ENCODE assay signal across 28 cellular contexts in genomic region chr16:5622234-5622884, GRCh38.
"Had no signal": no experiment of that assay in that cellular context is flagged by ENCODE, and none has a peak within 500 bp of the region (broad histone marks: within the 10 kb centered on the region; RNA-seq: fewer than 3 reads in every experiment).

No MANE protein-coding gene starts in this region.

- H3K4me2 ChIP-seq: neural progenitor cell had no signal

- H3K36me3 ChIP-seq: neural progenitor cell, ovary, right lobe of liver, stomach, thoracic aorta, thyroid gland, tibial nerve, upper lobe of left lung, uterus had no signal

- H3K4me3 ChIP-seq: neural progenitor cell, ovary, psoas muscle, right lobe of liver, skin epidermis, stomach, thoracic aorta, thyroid gland, tibial nerve, upper lobe of left lung, uterus had no signal

- H3K9me3 ChIP-seq: ovary, psoas muscle, right lobe of liver, thoracic aorta, thyroid gland, uterus had no signal

- H2AFZ ChIP-seq: neural progenitor cell, parathyroid adenoma had no signal

- DNase-seq: naive thymus-derived CD4-positive, alpha-beta T cell; natural killer cell; occipital lobe; ovary; posterior cingulate gyrus; psoas muscle; right cardiac atrium; right lobe of liver; stimulated activated CD4-positive, alpha-beta T cell treated with anti-CD3 and anti-CD28 coated beads, Interleukin-15, amount 100 ng/mL, for 24 hours; stimulated activated CD4-positive, alpha-beta T cell treated with anti-CD3 and anti-CD28 coated beads, Interleukin-2, amount 100 ng/mL, for 24 hours; stimulated activated CD4-positive, alpha-beta T cell treated with anti-CD3 and anti-CD28 coated beads, Interleukin-2, amount 100 ng/mL, for 48 hours; stimulated activated CD4-positive, alpha-beta T cell treated with anti-CD3 and anti-CD28 coated beads, Interleukin-4, amount 100 ng/mL, for 24 hours; stimulated activated naive B cell treated with anti-CD40 and anti-IgM and Interleukin-4, amounts not matched to agents 10 μg/mL and 1 μg/mL and 100 μg/mL, for 72 hours; stimulated activated naive CD4-positive, alpha-beta T cell treated with Interleukin-2 at 50 U/mL for 16 hours; thyroid gland; trophoblast cell; upper lobe of left lung; uterus had no signal

- H3K4me1 Mint-ChIP-seq: natural killer cell; nephron; neural progenitor cell; stimulated activated effector memory CD8-positive, alpha-beta T cell treated with anti-CD3 and anti-CD28 coated beads, Interleukin-12 subunit alpha, Interleukin-12 subunit beta, amount 100 ng/mL, for 72 hours; stimulated activated naive B cell treated with anti-CD40 and anti-IgM and Interleukin-4, amounts not matched to agents 10 μg/mL and 1 μg/mL and 100 μg/mL, for 72 hours had no signal

- H3K4me1 ChIP-seq: neural progenitor cell, parathyroid adenoma, psoas muscle, right lobe of liver, thyroid gland, tibial nerve, upper lobe of left lung, uterus had no signal

- H3K79me2 ChIP-seq: parathyroid adenoma had no signal

- ATAC-seq: naive thymus-derived CD4-positive, alpha-beta T cell; natural killer cell; psoas muscle; stimulated activated effector memory CD8-positive, alpha-beta T cell treated with anti-CD3 and anti-CD28 coated beads, Interleukin-12 subunit alpha, Interleukin-12 subunit beta, amount 100 ng/mL, for 72 hours; stimulated activated naive B cell treated with anti-CD40 and anti-IgM and Interleukin-4, amounts not matched to agents 10 μg/mL and 1 μg/mL and 100 μg/mL, for 72 hours had no signal

- H3K27me3 ChIP-seq: neural progenitor cell, ovary, right lobe of liver, thyroid gland, tibial nerve, upper lobe of left lung, uterus had no signal

- H3K27ac ChIP-seq: neural progenitor cell, ovary, parathyroid adenoma, psoas muscle, right lobe of liver, skin epidermis, thoracic aorta, thyroid gland, tibial nerve, upper lobe of left lung, uterus had no signal

- H3K36me3 Mint-ChIP-seq: naive thymus-derived CD4-positive, alpha-beta T cell; natural killer cell; stimulated activated effector memory CD8-positive, alpha-beta T cell treated with anti-CD3 and anti-CD28 coated beads, Interleukin-12 subunit alpha, Interleukin-12 subunit beta, amount 100 ng/mL, for 72 hours; stimulated activated naive B cell treated with anti-CD40 and anti-IgM and Interleukin-4, amounts not matched to agents 10 μg/mL and 1 μg/mL and 100 μg/mL, for 72 hours had no signal

- H3K4me3 Mint-ChIP-seq: naive thymus-derived CD4-positive, alpha-beta T cell; natural killer cell; nephron; neural progenitor cell; stimulated activated effector memory CD8-positive, alpha-beta T cell treated with anti-CD3 and anti-CD28 coated beads, Interleukin-12 subunit alpha, Interleukin-12 subunit beta, amount 100 ng/mL, for 72 hours; stimulated activated naive B cell treated with anti-CD40 and anti-IgM and Interleukin-4, amounts not matched to agents 10 μg/mL and 1 μg/mL and 100 μg/mL, for 72 hours; stimulated activated naive CD8-positive, alpha-beta T cell treated with anti-CD3 and anti-CD28 coated beads, Interleukin-15, Interleukin-2, amounts not matched to agents 100 ng/mL and 50 ng/mL, for 24 hours had no signal

- H3K27ac Mint-ChIP-seq: naive thymus-derived CD4-positive, alpha-beta T cell; natural killer cell; nephron; neural progenitor cell; progenitor cell of endocrine pancreas; stimulated activated effector memory CD8-positive, alpha-beta T cell treated with anti-CD3 and anti-CD28 coated beads, Interleukin-12 subunit alpha, Interleukin-12 subunit beta, amount 100 ng/mL, for 72 hours; stimulated activated naive B cell treated with anti-CD40 and anti-IgM and Interleukin-4, amounts not matched to agents 10 μg/mL and 1 μg/mL and 100 μg/mL, for 72 hours; stimulated activated naive CD8-positive, alpha-beta T cell treated with anti-CD3 and anti-CD28 coated beads, Interleukin-15, Interleukin-2, amounts not matched to agents 100 ng/mL and 50 ng/mL, for 24 hours had no signal

- H3K9ac ChIP-seq: neural progenitor cell, parathyroid adenoma had no signal
